10 cellular contexts compared by ENCODE assay signal in the genomic region with DNA sequence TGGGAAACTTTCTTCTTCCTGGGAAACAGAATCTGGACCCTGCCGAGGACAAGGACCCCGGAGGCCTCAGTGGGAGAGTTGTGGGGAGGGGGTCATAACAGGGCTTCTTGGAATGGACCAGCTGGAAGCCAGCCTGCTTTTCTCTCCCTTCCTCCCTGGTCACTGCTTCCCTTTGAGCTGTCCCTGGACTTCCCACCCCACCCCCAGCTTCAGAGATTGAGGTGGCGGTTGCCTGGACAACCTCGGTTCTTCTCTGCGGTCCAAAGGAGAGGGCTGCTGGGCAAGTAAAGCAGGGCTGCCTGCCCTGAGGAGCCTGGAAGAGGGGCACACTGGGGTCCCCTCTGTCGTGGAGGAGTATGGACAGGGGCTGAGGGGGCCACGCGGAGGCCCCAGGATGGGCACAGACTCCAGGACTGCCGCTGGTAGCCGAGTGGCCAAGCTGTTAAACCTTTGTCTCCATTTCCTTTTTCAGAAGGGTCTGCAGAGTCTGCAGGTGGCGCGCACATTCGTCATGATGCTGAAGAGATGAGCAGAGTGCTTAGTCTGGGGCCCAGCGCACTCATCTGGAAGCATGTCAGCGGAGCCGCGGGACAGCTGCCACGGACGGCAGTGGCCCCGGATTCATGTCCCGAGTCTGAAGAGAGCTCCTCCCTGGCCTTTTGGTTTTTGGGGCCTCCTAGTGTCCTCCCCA. TPM values are rescaled to one million over a fixed set of nuclear protein-coding genes. Genes with fewer than 3 reads are reported as not detected.
DNase-seq lines count a peak whose midpoint lies in the region; ATAC-seq, FAIRE-seq and TF ChIP-seq lines count a peak whose summit lies in the region.
"Had no signal": no experiment of that assay in that cellular context is flagged by ENCODE, and none has a peak within 500 bp of the region (broad histone marks: within the 10 kb centered on the region; RNA-seq: fewer than 3 reads in every experiment).

No MANE protein-coding gene starts in this region.

- no peaks in the 10 kb centered on the region for H3K27me3 ChIP-seq in CD8-positive, alpha-beta T cell (ENCODE audit: insufficient read depth, low read length)

- H3K4me1 Mint-ChIP-seq in CD8-positive, alpha-beta T cell (ENCODE audit: low read depth): peaks cover 37% of the 10 kb centered on the region
- H3K4me1 Mint-ChIP-seq in WTC11: peaks cover 69% of the 10 kb centered on the region
- H3K4me1 Mint-ChIP-seq in progenitor cell of endocrine pancreas (ENCODE audit: low read depth): peaks cover 4% of the 10 kb centered on the region

- H3K27ac Mint-ChIP-seq in CD8-positive, alpha-beta T cell: peak overlapping the region; percentile 80
- H3K27ac Mint-ChIP-seq in WTC11: peak overlapping the region; percentile 87
- peak overlapping the region; percentile 41 for H3K27ac Mint-ChIP-seq in progenitor cell of endocrine pancreas

- peaks cover 11% of the 10 kb centered on the region for H3K36me3 ChIP-seq in CD8-positive, alpha-beta T cell (ENCODE audit: insufficient read depth, low read length)

- H3K4me3 ChIP-seq in CD8-positive, alpha-beta T cell (ENCODE audit: low read depth, low read length): no peak overlapping the region
- peak overlapping the region; percentile 26 for H3K4me3 ChIP-seq in iPS-18c (ENCODE audit: insufficient read depth, low read depth, low read length)

- no peak for ATAC-seq in CD8-positive, alpha-beta T cell
- ATAC-seq in WTC11: peak; percentile 43
- ATAC-seq in HG03045 (IDR thresholded peaks at IDR 0.05; ENCODE audit: unreplicated experiment): no peak

- peaks cover 24% of the 10 kb centered on the region for H3K36me3 Mint-ChIP-seq in CD8-positive, alpha-beta T cell
- H3K36me3 Mint-ChIP-seq in WTC11: peaks cover 16% of the 10 kb centered on the region
- peaks cover 14% of the 10 kb centered on the region for H3K36me3 Mint-ChIP-seq in progenitor cell of endocrine pancreas (ENCODE audit: insufficient read depth)

- intact Hi-C loops in CD8-positive, alpha-beta T cell (cut with DNase I, micrococcal nuclease): loop anchor here (5.0 kb wide), 2 partner anchors 35 to 40 kb away; a partner anchor contains a TSS

- H3K4me3 Mint-ChIP-seq in CD8-positive, alpha-beta T cell: no peak overlapping the region
- H3K4me3 Mint-ChIP-seq in WTC11 (peak overlapping the region; percentile 46), progenitor cell of endocrine pancreas (ENCODE audit: low read depth) (no peak overlapping the region)
- H3K4me3 Mint-ChIP-seq: T-helper 2 cell treated with Interferon-gamma antibody and Interleukin-4, amounts not matched to agents 5 μg/mL and 100 μg/mL, for 36 hours had no signal

- no peak for DNase-seq in CD8-positive, alpha-beta T cell
- DNase-seq in WTC11 (ENCODE audit: low spot score) (peak; percentile 63), progenitor cell of endocrine pancreas (ENCODE audit: low spot score, unreplicated experiment) (no peak), GM19238 (ENCODE audit: insufficient read length, low spot score) (no peak), GM19239 (ENCODE audit: insufficient read length, low spot score) (no peak), NCI-H1694 treated with DMSO at 0.1 percent for 48 hours (lab: John Stamatoyannopoulos, UW) (no peak)
- DNase-seq: stimulated activated CD4-positive, alpha-beta T cell treated with anti-CD3 and anti-CD28 coated beads, Interleukin-12 subunit alpha, Interleukin-12 subunit beta, amount 100 ng/mL, for 4 hours had no signal

- no peak for TF ChIP-seq CTCF in CD8-positive, alpha-beta T cell (IDR thresholded peaks at IDR 0.05)
- TF ChIP-seq CTCF in WTC11 (IDR thresholded peaks at IDR 0.05): no peak
- no peak for TF ChIP-seq CTCF in progenitor cell of endocrine pancreas (IDR thresholded peaks at IDR 0.05; ENCODE audit: unreplicated experiment)

- POLR2A ChIA-PET in CD8-positive, alpha-beta T cell (lab: Charles Lee): interaction anchor here (0.9 kb wide), 1 partner anchor 43 kb away, joined by 3 read pairs; a partner anchor contains a TSS
- POLR2A ChIA-PET in WTC11 (lab: Charles Lee): interaction anchor here (0.5 to 2.0 kb wide), 4 partner anchors 10 to 306 kb away, joined by 3 to 12 read pairs (median 6); a partner anchor contains a TSS

- no peaks in the 10 kb centered on the region for H3K9me3 Mint-ChIP-seq in CD8-positive, alpha-beta T cell
- H3K9me3 Mint-ChIP-seq in WTC11 (no peaks in the 10 kb centered on the region), progenitor cell of endocrine pancreas (ENCODE audit: low read depth) (no peaks in the 10 kb centered on the region)
- H3K9me3 Mint-ChIP-seq: T-helper 2 cell treated with Interferon-gamma antibody and Interleukin-4, amounts not matched to agents 5 μg/mL and 100 μg/mL, for 36 hours had no signal

- H3K27ac ChIP-seq in CD8-positive, alpha-beta T cell (ENCODE audit: low read depth, low read length): no peak overlapping the region

- H3K9me3 ChIP-seq in CD8-positive, alpha-beta T cell (ENCODE audit: low read length): no peaks in the 10 kb centered on the region
- no peaks in the 10 kb centered on the region for H3K9me3 ChIP-seq in iPS-18c (ENCODE audit: control insufficient read depth, insufficient read depth, low read length)

- H3K4me1 ChIP-seq in CD8-positive, alpha-beta T cell (ENCODE audit: insufficient read depth, low read length): peaks cover 26% of the 10 kb centered on the region

- H3K27me3 Mint-ChIP-seq in CD8-positive, alpha-beta T cell (ENCODE audit: low read depth): no peaks in the 10 kb centered on the region
- H3K27me3 Mint-ChIP-seq in WTC11 (ENCODE audit: low read depth) (no peaks in the 10 kb centered on the region), progenitor cell of endocrine pancreas (no peaks in the 10 kb centered on the region)

- CTCF ChIA-PET in CD8-positive, alpha-beta T cell (lab: Charles Lee): interaction anchor here (1.4 to 2.1 kb wide), 2 partner anchors 88 to 455 kb away, joined by 5 to 9 read pairs; no protein-coding TSS in a partner anchor
- CTCF ChIA-PET in WTC11 (lab: Charles Lee): interaction anchor here (0.6 to 2.7 kb wide), 15 partner anchors 9 to 289 kb away, joined by 3 to 18 read pairs (median 3); a partner anchor contains a TSS

- no peak for FAIRE-seq in GM19239 (lab: Jason Lieb, UNC)

TF ChIP-seq in WTC11, 78 proteins besides CTCF, POLR2A, EP300 and RAD21:
- TF ChIP-seq, protein P1, sequence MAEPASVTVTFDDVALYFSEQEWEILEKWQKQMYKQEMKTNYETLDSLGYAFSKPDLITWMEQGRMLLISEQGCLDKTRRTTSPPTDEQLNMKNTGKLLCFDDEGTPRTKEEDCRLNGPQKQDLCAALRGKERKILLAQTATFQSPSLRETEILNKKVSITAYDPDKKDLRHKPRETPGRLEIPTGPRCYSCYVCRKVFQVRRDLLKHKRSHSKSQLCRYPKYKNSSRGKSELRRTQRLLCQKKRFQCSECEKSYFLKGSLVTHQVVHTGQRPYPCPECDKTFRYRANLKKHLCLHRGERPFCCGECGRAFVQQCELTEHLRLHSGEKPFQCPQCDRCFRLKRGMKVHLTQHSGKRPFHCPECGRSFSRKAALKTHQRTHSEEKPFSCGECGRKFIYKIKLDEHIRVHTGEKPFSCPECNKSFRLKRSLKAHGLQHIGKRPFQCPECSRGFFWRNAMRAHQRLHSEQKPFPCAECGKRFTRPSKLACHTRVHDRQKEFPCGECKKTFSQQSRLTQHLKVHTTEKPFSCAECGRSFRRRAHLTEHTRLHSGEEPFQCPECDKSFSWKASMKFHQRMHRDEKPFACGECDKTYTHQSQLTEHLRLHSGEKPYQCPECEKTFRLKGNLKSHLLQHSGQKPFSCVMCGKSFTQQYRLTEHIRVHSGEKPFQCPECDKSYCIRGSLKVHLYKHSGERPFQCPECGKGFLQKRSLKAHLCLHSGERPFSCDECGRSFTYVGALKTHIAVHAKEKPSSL (CRISPR knock-in tag; conservative IDR thresholded peaks at IDR 0.05): no peak
- TF ChIP-seq ZNF423 (CRISPR knock-in tag; IDR thresholded peaks at IDR 0.05): peak; percentile 49; the same call in 1 of the 2 replicates
- TF ChIP-seq ETV6 (CRISPR knock-in tag; IDR thresholded peaks at IDR 0.05): peak; percentile 70; the same call in 1 of the 2 replicates

RNA-seq across cellular contexts. Expression of a gene that starts 42.8 kb away (rescaled TPM):
- total RNA-seq in CD8-positive, alpha-beta T cell: 1 to 10 TPM; 4.3 to 4.9 TPM
- total RNA-seq in WTC11 (2021) (14.1 to 15.8 TPM (median 15.0 TPM) in 3 replicates), progenitor cell of endocrine pancreas (15.2 and 16.4 TPM in 2 replicates)
